In the genomic region with DNA sequence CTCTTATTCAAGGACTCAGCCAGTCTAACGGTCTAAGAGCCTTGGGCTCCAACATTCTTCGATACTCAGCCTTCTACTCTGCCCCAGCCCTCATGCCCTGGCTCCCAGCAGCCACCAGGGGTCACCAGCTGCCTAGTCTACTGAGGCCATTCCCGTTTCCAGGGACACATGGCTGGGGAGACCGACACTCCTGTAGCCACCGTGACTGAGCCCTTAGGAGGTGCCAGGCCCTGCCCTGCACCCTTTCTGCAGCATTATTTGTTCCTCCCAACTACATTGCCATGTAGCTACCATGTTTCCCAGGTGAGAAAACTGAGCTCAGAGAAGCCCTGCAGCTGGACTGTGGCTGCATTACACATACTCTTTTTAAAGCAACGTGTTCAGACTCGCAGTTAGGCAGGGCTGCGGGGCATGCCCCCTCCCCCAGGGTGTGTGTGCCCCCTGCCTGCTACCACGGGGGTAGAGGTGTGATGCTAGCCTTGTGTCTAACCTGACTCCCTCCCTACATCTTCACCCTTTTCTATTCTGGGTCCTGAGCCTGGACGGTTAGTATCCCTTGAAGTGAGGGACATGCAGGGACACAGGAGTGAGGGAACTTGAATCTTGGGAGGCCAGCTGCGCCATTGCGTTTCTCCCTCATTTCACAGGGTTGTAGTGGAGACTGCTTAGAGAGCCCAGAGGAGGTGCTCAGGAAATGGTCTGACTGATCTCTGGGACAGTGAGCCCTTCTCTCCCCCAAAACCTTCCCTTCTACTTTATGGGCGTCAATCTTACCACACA, we compare ENCODE assay signal across 7 cellular contexts. TPM values are rescaled to one million over a fixed set of nuclear protein-coding genes. Genes with fewer than 3 reads are reported as not detected.
DNase-seq lines count a peak whose midpoint lies in the region; ATAC-seq and TF ChIP-seq lines count a peak whose summit lies in the region.

No MANE protein-coding gene starts in this region.

- TF ChIP-seq CTCF in GM10266 (IDR thresholded peaks at IDR 0.05; ENCODE audit: control insufficient read depth, insufficient read depth, low read depth, missing control alignments), result peak; percentile 82

- intact Hi-C loops in left cardiac atrium (cut with DNase I), result loop anchor here (1.0 to 10.0 kb wide), 4 partner anchors 17 to 411 kb away; partner anchors contain the start of gene FCHSD2 (in 2 of the 2)

- DNase-seq in GM10266 (ENCODE audit: extremely low spot score) (peak; percentile 55), NCI-H1048 (lab: John Stamatoyannopoulos, UW) (peak; percentile 17), SK-N-DZ (ENCODE audit: low spot score) (peak; percentile 79), amniotic stem cell (lab: John Stamatoyannopoulos, UW) (peak; percentile 34), left cardiac atrium (peak; percentile 89), putamen (ENCODE audit: low spot score) (peak; percentile 87)

- ATAC-seq in left cardiac atrium, result peak; percentile 74 to 82
- no peak for ATAC-seq in GM19324 (IDR thresholded peaks at IDR 0.05; ENCODE audit: low FRiP score, unreplicated experiment)

RNA-seq across cellular contexts. Expression of gene ATG16L2, which starts 17.5 kb away (rescaled TPM):
- polyA plus RNA-seq in SK-N-DZ (2014; cell fraction: cytosol; rRNA removed), result 21.2 TPM in 2 replicates
- 161 and 209 TPM in 2 replicates for polyA plus RNA-seq in SK-N-DZ (2014; cell fraction: nucleus; rRNA removed)
- 10 to 100 TPM; 11.9 to 16.3 TPM for total RNA-seq in left cardiac atrium

RNA-seq across cellular contexts. Expression of gene STARD10, which starts 37.9 kb away (rescaled TPM):
- 30.0 and 37.8 TPM in 2 replicates for polyA plus RNA-seq in SK-N-DZ (2014; cell fraction: cytosol; rRNA removed)
- polyA plus RNA-seq in SK-N-DZ (2014; cell fraction: nucleus; rRNA removed), result 20.7 and 34.3 TPM in 2 replicates
- 10 to 100 TPM; 87.4 to 93.9 TPM for total RNA-seq in left cardiac atrium

Comparison
In these comparisons a context has a peak if more than half of its experiments do, and no peak if none do; other contexts are left out.
1. DNase-seq: peak in every context shown above with its lines; median percentile 89 in left cardiac atrium; 87 in putamen; 79 in SK-N-DZ; 55 in GM10266; 34 in amniotic stem cell; 17 in NCI-H1048.